In genomic region chr7:100942038-100942774, GRCh38 we compare ENCODE assay signal across 18 cellular contexts. TPM values are rescaled to one million over a fixed set of nuclear protein-coding genes. Genes with fewer than 3 reads are reported as not detected.
DNase-seq lines count a peak whose midpoint lies in the region; ATAC-seq, FAIRE-seq and TF ChIP-seq lines count a peak whose summit lies in the region.
"Had no signal": no experiment of that assay in that cellular context is flagged by ENCODE, and none has a peak within 500 bp of the region (broad histone marks: within the 10 kb centered on the region; RNA-seq: fewer than 3 reads in every experiment).

No MANE protein-coding gene starts in this region.

- H3K4me2 ChIP-seq in osteoblast (ENCODE audit: insufficient read depth, low read length), result peak overlapping the region; percentile 68
- H3K4me2 ChIP-seq: neural progenitor cell had no signal

- H3K4me1 ChIP-seq in osteoblast (ENCODE audit: insufficient read depth, low read length), result no peaks in the 10 kb centered on the region
- H3K4me1 ChIP-seq: heart right ventricle had no signal

- no peak overlapping the region for H3K27ac ChIP-seq in osteoblast (ENCODE audit: low read depth, low read length)
- H3K27ac ChIP-seq: heart right ventricle, neural progenitor cell, skin epidermis had no signal

- H3K27me3 ChIP-seq in osteoblast (ENCODE audit: insufficient read depth, low read length), result no peaks in the 10 kb centered on the region
- H3K27me3 ChIP-seq: neural progenitor cell had no signal

- FAIRE-seq in colon (lab: Jason Lieb, UNC), result peak; percentile 85

- no peaks in the 10 kb centered on the region for H3K36me3 ChIP-seq in osteoblast (ENCODE audit: insufficient read depth, low read length)
- H3K36me3 ChIP-seq: heart right ventricle, neural progenitor cell had no signal

- H3K9me3 ChIP-seq in osteoblast (ENCODE audit: low read depth, low read length), result no peaks in the 10 kb centered on the region

- TF ChIP-seq CTCF in osteoblast (IDR thresholded peaks at IDR 0.05; ENCODE audit: extremely low read depth, low read depth, low read length), result no peak

- DNase-seq in EH (ENCODE audit: low read depth) (peak; percentile 48), NCI-H2029 (lab: John Stamatoyannopoulos, UW) (peak; percentile 12), osteoblast (ENCODE audit: insufficient read length, low spot score, missing footprints) (no peak), glomerular visceral epithelial cell (ENCODE audit: extremely low spot score) (no peak)
- DNase-seq: activated CD4-positive, alpha-beta T cell treated with anti-CD3 and anti-CD28 coated beads, Interleukin-2, amount 50 U/mL, for 4 hours; CD4-positive, alpha-beta memory T cell; endodermal cell; heart right ventricle; KBM-7; NCI-H2081 had no signal

- no peak for ATAC-seq in HG03135 (IDR thresholded peaks at IDR 0.05; ENCODE audit: unreplicated experiment)
- ATAC-seq in GM18502 (IDR thresholded peaks at IDR 0.05; ENCODE audit: poor library complexity, unreplicated experiment), result no peak
- no peak for ATAC-seq in HG03095 (IDR thresholded peaks at IDR 0.05; ENCODE audit: unreplicated experiment)
- ATAC-seq: heart right ventricle had no signal

- H2AFZ ChIP-seq in osteoblast (ENCODE audit: low read length), result peak overlapping the region; percentile 15
- H2AFZ ChIP-seq: neural progenitor cell had no signal

- no peaks in the 10 kb centered on the region for H4K20me1 ChIP-seq in osteoblast (ENCODE audit: insufficient read depth, low read length)

- no peaks in the 10 kb centered on the region for H3K79me2 ChIP-seq in osteoblast (ENCODE audit: insufficient read depth, low read length)

- H3K4me3 ChIP-seq in osteoblast (ENCODE audit: insufficient read depth, low read length), result peak overlapping the region; percentile 30
- H3K4me3 ChIP-seq: heart right ventricle, neural progenitor cell, skin epidermis had no signal

RNA-seq across cellular contexts. Expression of gene MUC3A, which starts 7.1 kb away (rescaled TPM):
- total RNA-seq in osteoblast, result not detected in 2 replicates
- total RNA-seq: CD4-positive, alpha-beta memory T cell; T-helper 2 cell treated with Interferon-gamma antibody and Interleukin-4, amounts not matched to agents 100 ng/mL and 5 ng/mL, for 36 hours had no signal

RNA-seq across cellular contexts. Expression of gene MUC12, which starts 27.2 kb away (rescaled TPM):
- under 0.01 and 0.59 TPM in 2 replicates for total RNA-seq in osteoblast
- total RNA-seq: CD4-positive, alpha-beta memory T cell; heart right ventricle; liver had no signal

RNA-seq across cellular contexts. Expression of gene ACHE, which starts 46.5 kb away (rescaled TPM):
- under 0.01 TPM in 2 replicates for total RNA-seq in osteoblast
- total RNA-seq: CD4-positive, alpha-beta memory T cell had no signal

RNA-seq across cellular contexts. Expression of gene UFSP1, which starts 52.7 kb away (rescaled TPM):
- 4.7 and 5.8 TPM in 2 replicates for total RNA-seq in osteoblast

Comparison
In these comparisons a context has a peak if more than half of its experiments do, and no peak if none do; other contexts are left out.
1. DNase-seq: peak in EH (single experiment) and NCI-H2029 (single experiment); none in osteoblast (single experiment) and glomerular visceral epithelial cell (single experiment).